ENCODE assay signal across 8 cellular contexts in genomic region chr13:21675095-21676007, GRCh38. TPM values are rescaled to one million over a fixed set of nuclear protein-coding genes. Genes with fewer than 3 reads are reported as not detected.
A peak's percentile ranks its signal among the peaks of the same experiment; 100 is the strongest.
DNase-seq lines count a peak whose midpoint lies in the region; ATAC-seq and TF ChIP-seq lines count a peak whose summit lies in the region.

No MANE protein-coding gene starts in this region.

- no peaks in the 10 kb centered on the region for H3K9me3 Mint-ChIP-seq in activated CD4-positive, alpha-beta T cell treated with anti-CD3 and anti-CD28 coated beads, Interleukin-2, amount 10 ng/mL, durations not matched to agents 24 days and 14 days
- no peaks in the 10 kb centered on the region for H3K9me3 Mint-ChIP-seq in endodermal cell
- H3K9me3 Mint-ChIP-seq in naive thymus-derived CD8-positive, alpha-beta T cell, result no peaks in the 10 kb centered on the region

- H3K36me3 Mint-ChIP-seq in activated CD4-positive, alpha-beta T cell treated with anti-CD3 and anti-CD28 coated beads, Interleukin-2, amount 10 ng/mL, durations not matched to agents 24 days and 14 days (ENCODE audit: low read depth), result no peaks in the 10 kb centered on the region
- H3K36me3 Mint-ChIP-seq in endodermal cell (ENCODE audit: low read depth), result no peaks in the 10 kb centered on the region
- no peaks in the 10 kb centered on the region for H3K36me3 Mint-ChIP-seq in naive thymus-derived CD8-positive, alpha-beta T cell

- no TSS peak for BruUV-seq in A673 (replicated peaks; lab: Mats Ljungman, UMichigan)

- H3K4me3 ChIP-seq in A673 (ENCODE audit: low read depth, low read length, poor library complexity, severe bottlenecking) (peak overlapping the region; percentile 34), HUES6 (ENCODE audit: low read depth, low read length) (peak overlapping the region; percentile 71), endodermal cell (ENCODE audit: low read length) (peak overlapping the region; percentile 71), urinary bladder (ENCODE audit: low read depth, low read length) (peak overlapping the region; percentile 79)

- peak; percentile 7 to 31 for ATAC-seq in naive thymus-derived CD8-positive, alpha-beta T cell
- no peak for ATAC-seq in GM21576 (IDR thresholded peaks at IDR 0.05; ENCODE audit: unreplicated experiment)
- ATAC-seq in GM21723 (IDR thresholded peaks at IDR 0.05; ENCODE audit: unreplicated experiment), result no peak

- POLR2A ChIA-PET in A673 (lab: Charles Lee; ENCODE audit: low non-redundant PET), result no interaction called here
- POLR2A ChIA-PET in naive thymus-derived CD8-positive, alpha-beta T cell (lab: Charles Lee), result interaction anchor here (0.7 to 1.3 kb wide), 4 partner anchors 10 to 604 kb away, joined by 3 to 5 read pairs (median 3); partner anchors contain the start of gene MICU2

- H3K36me3 ChIP-seq in A673 (ENCODE audit: insufficient read depth, low read length, poor library complexity, severe bottlenecking) (no peaks in the 10 kb centered on the region), HUES6 (ENCODE audit: control insufficient read depth, insufficient read depth, low read length) (no peaks in the 10 kb centered on the region), endodermal cell (ENCODE audit: control insufficient read depth, insufficient read depth, low read length) (no peaks in the 10 kb centered on the region), urinary bladder (ENCODE audit: insufficient read depth) (no peaks in the 10 kb centered on the region)

- 1 to 6% methylated on average over 5 to 62 of the region's 63 CpGs for WGBS in endodermal cell (ENCODE audit: insufficient coverage in 1 of 2, insufficient read length in 1 of 2), 2 experiments
- 4% methylated on average over 63 of the region's 63 CpGs for WGBS in urinary bladder

- H3K4me3 Mint-ChIP-seq in activated CD4-positive, alpha-beta T cell treated with anti-CD3 and anti-CD28 coated beads, Interleukin-2, amount 10 ng/mL, durations not matched to agents 24 days and 14 days, result peak overlapping the region; percentile 82
- H3K4me3 Mint-ChIP-seq in endodermal cell, result peak overlapping the region; percentile 51
- H3K4me3 Mint-ChIP-seq in naive thymus-derived CD8-positive, alpha-beta T cell, result peak overlapping the region; percentile 78 to 97 (median 90)

- TF ChIP-seq CTCF in A673 (conservative IDR thresholded peaks at IDR 0.05; ENCODE audit: low read depth, low read length), result no peak
- TF ChIP-seq CTCF in endodermal cell (conservative IDR thresholded peaks at IDR 0.05), result no peak

- DNase-seq in A673 (ENCODE audit: low spot score) (peak; percentile 53), endodermal cell (peak; percentile 74)
- peak; percentile 73 for DNase-seq in activated CD4-positive, alpha-beta T cell treated with anti-CD3 and anti-CD28 coated beads, Interleukin-2, amount 10 ng/mL, durations not matched to agents 24 days and 14 days
- DNase-seq in naive thymus-derived CD8-positive, alpha-beta T cell, result peak in 9 of 10 donors; percentile 24 to 79 (median 48)

- H3K9ac ChIP-seq in HUES6 (ENCODE audit: low read length), result no peak overlapping the region
- H3K9ac ChIP-seq in endodermal cell (ENCODE audit: extremely low read depth, low read length, poor library complexity, severe bottlenecking), result no peak overlapping the region

- H3K4me1 ChIP-seq in A673 (ENCODE audit: insufficient read depth, low read length, poor library complexity, severe bottlenecking) (peaks cover 26% of the 10 kb centered on the region), HUES6 (ENCODE audit: control insufficient read depth, insufficient read depth, low read length) (peaks cover 23% of the 10 kb centered on the region), endodermal cell (ENCODE audit: control insufficient read depth, insufficient read depth, low read length) (peaks cover 4% of the 10 kb centered on the region), urinary bladder (ENCODE audit: insufficient read depth) (no peaks in the 10 kb centered on the region)

- peaks cover 64% of the 10 kb centered on the region for H3K27me3 ChIP-seq in A673 (replicated peaks; ENCODE audit: insufficient read depth, low read depth, low read length, poor library complexity)
- peaks cover 75% of the 10 kb centered on the region for H3K27me3 ChIP-seq in HUES6 (ENCODE audit: control insufficient read depth, insufficient read depth, low read length)
- H3K27me3 ChIP-seq in endodermal cell (ENCODE audit: control insufficient read depth, insufficient read depth, low read length, poor library complexity, severe bottlenecking), result peaks cover 65% of the 10 kb centered on the region

- H3K27ac ChIP-seq in A673 (ENCODE audit: low read depth, low read length, poor library complexity, severe bottlenecking), result no peak overlapping the region
- no peak overlapping the region for H3K27ac ChIP-seq in HUES6 (ENCODE audit: low read depth, low read length)
- H3K27ac ChIP-seq in endodermal cell (ENCODE audit: low read depth, low read length), result no peak overlapping the region
- H3K27ac ChIP-seq in urinary bladder (ENCODE audit: low read depth), result peak overlapping the region; percentile 62

- peaks cover 28% of the 10 kb centered on the region for H3K4me1 Mint-ChIP-seq in activated CD4-positive, alpha-beta T cell treated with anti-CD3 and anti-CD28 coated beads, Interleukin-2, amount 10 ng/mL, durations not matched to agents 24 days and 14 days
- peaks cover 20% of the 10 kb centered on the region for H3K4me1 Mint-ChIP-seq in endodermal cell
- peaks cover 11 to 43% (median 34%) of the 10 kb centered on the region in 4 donors for H3K4me1 Mint-ChIP-seq in naive thymus-derived CD8-positive, alpha-beta T cell

- intact Hi-C loops in A673 (cut with micrococcal nuclease; ENCODE audit: unreplicated experiment), result no loop called here
- intact Hi-C loops in activated CD4-positive, alpha-beta T cell treated with anti-CD3 and anti-CD28 coated beads, Interleukin-2, amount 10 ng/mL, durations not matched to agents 24 days and 14 days (cut with micrococcal nuclease), result no loop called here

- CTCF ChIA-PET in A673 (lab: Charles Lee), result interaction anchor here (0.7 kb wide), 2 partner anchors 11 to 13 kb away, joined by 3 to 7 read pairs; no protein-coding TSS in a partner anchor

- H3K9me3 ChIP-seq in A673 (ENCODE audit: low read depth, low read length, poor library complexity, severe bottlenecking) (no peaks in the 10 kb centered on the region), HUES6 (ENCODE audit: control insufficient read depth, insufficient read depth, low read depth, low read length) (no peaks in the 10 kb centered on the region), endodermal cell (ENCODE audit: control insufficient read depth, low read length) (peaks cover 5% of the 10 kb centered on the region)

- H3K27ac Mint-ChIP-seq in activated CD4-positive, alpha-beta T cell treated with anti-CD3 and anti-CD28 coated beads, Interleukin-2, amount 10 ng/mL, durations not matched to agents 24 days and 14 days, result no peak overlapping the region
- no peak overlapping the region for H3K27ac Mint-ChIP-seq in endodermal cell
- peak overlapping the region in 7 of 10 donors; percentile 15 to 78 (median 41) for H3K27ac Mint-ChIP-seq in naive thymus-derived CD8-positive, alpha-beta T cell

- peaks cover 67% of the 10 kb centered on the region for H3K27me3 Mint-ChIP-seq in activated CD4-positive, alpha-beta T cell treated with anti-CD3 and anti-CD28 coated beads, Interleukin-2, amount 10 ng/mL, durations not matched to agents 24 days and 14 days
- peaks cover 76% of the 10 kb centered on the region for H3K27me3 Mint-ChIP-seq in endodermal cell (ENCODE audit: insufficient read depth)
- H3K27me3 Mint-ChIP-seq in naive thymus-derived CD8-positive, alpha-beta T cell, result peaks cover 0 to 22% (median 4%) of the 10 kb centered on the region in 5 donors

RNA-seq across cellular contexts. Expression of gene FGF9, which starts 4.5 kb away (rescaled TPM):
- total RNA-seq in A673 (2021) (0.21 and 0.35 TPM in 2 replicates), endodermal cell (under 1 TPM in 1 of 2 donors, not detected in 1; 0.07 TPM), urinary bladder (13.8 TPM)
- 0.40 and 0.54 TPM in 2 replicates for total RNA-seq in activated CD4-positive, alpha-beta T cell treated with anti-CD3 and anti-CD28 coated beads, Interleukin-2, amount 10 ng/mL, durations not matched to agents 24 days and 14 days
- polyA plus RNA-seq in endodermal cell (2013, experiment 1 of 2), result 2.8 TPM
- 2.1 TPM for polyA plus RNA-seq in endodermal cell (2013, experiment 2 of 2)
- 1 to 10 TPM; 4.6 to 5.0 TPM for total RNA-seq in naive thymus-derived CD8-positive, alpha-beta T cell
- polyA plus RNA-seq in naive thymus-derived CD8-positive, alpha-beta T cell, result 1 to 10 TPM; 1.3 to 3.5 (median 1.9) TPM
- polyA plus RNA-seq in urinary bladder, result 1.9 TPM

Comparison
In these comparisons a context has a peak if more than half of its experiments do, and no peak if none do; other contexts are left out.
1. H3K27ac Mint-ChIP-seq: peak in naive thymus-derived CD8-positive, alpha-beta T cell (7 of 10); none in activated CD4-positive, alpha-beta T cell treated with anti-CD3 and anti-CD28 coated beads, Interleukin-2, amount 10 ng/mL, durations not matched to agents 24 days and 14 days (single experiment) and endodermal cell (single experiment).
2. ATAC-seq: peak in naive thymus-derived CD8-positive, alpha-beta T cell (2 of 2); none in GM21576 (single experiment) and GM21723 (single experiment).
3. Peak in every context shown above with its lines, with median percentiles within 50 percentile points of each other: DNase-seq, H3K4me3 ChIP-seq and H3K4me3 Mint-ChIP-seq.